ENCODE assay signal across 23 cellular contexts in the genomic region with DNA sequence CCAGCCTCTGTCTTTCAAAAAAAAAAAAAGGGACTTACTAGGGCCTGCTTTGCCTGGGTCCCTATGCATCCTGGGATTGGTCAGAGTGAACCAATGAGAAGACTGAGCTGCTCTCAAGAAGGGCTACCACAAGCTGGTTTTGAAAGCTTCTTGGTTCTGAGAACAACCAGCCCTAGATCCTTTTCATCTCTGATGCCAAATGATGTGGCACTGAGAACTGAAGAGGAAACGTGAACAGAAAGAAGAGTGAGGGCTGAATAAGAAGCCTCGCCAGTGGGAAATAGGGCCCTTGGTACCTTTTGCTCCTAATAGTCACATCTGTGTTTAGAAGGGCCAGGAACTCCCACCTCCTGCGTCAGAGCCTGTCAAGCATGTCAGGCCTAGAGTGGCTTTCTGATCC. TPM values are rescaled to one million over a fixed set of nuclear protein-coding genes. Genes with fewer than 3 reads are reported as not detected.
DNase-seq lines count a peak whose midpoint lies in the region; ATAC-seq and TF ChIP-seq lines count a peak whose summit lies in the region.
"Had no signal": no experiment of that assay in that cellular context is flagged by ENCODE, and none has a peak within 500 bp of the region (broad histone marks: within the 10 kb centered on the region; RNA-seq: fewer than 3 reads in every experiment).

No MANE protein-coding gene starts in this region.

- peak overlapping the region; percentile 81 to 94 for H3K4me3 Mint-ChIP-seq in activated T-cell treated with anti-CD3 and anti-CD28 coated beads, Interleukin-2, amount 50 U/mL, for 72 hours
- H3K4me3 Mint-ChIP-seq: B cell, neural crest cell had no signal

- H3K36me3 Mint-ChIP-seq in activated T-cell treated with anti-CD3 and anti-CD28 coated beads, Interleukin-2, amount 50 U/mL, for 72 hours (ENCODE audit: insufficient read depth in 2 of 2): peaks cover 9 to 14% of the 10 kb centered on the region in 2 donors

- H3K27ac Mint-ChIP-seq in activated T-cell treated with anti-CD3 and anti-CD28 coated beads, Interleukin-2, amount 50 U/mL, for 72 hours: peak overlapping the region; percentile 100
- H3K27ac Mint-ChIP-seq: B cell had no signal

- H3K36me3 ChIP-seq in HEK293 (ENCODE audit: control insufficient read depth in 2 of 2, insufficient read depth in 1 of 2, low read length in 2 of 2): peaks cover 17 to 43% of the 10 kb centered on the region in 2 experiments

- H3K9me3 Mint-ChIP-seq in activated T-cell treated with anti-CD3 and anti-CD28 coated beads, Interleukin-2, amount 50 U/mL, for 72 hours: no peaks in the 10 kb centered on the region
- H3K9me3 Mint-ChIP-seq: neural crest cell had no signal

- no peak overlapping the region for H3K4me3 ChIP-seq in HEK293 (ENCODE audit: low read depth, low read length)
- H3K4me3 ChIP-seq: body of pancreas, prostate gland, skin epidermis had no signal

- TF ChIP-seq CTCF in HEK293 (tag by site-specific recombination; IDR thresholded peaks at IDR 0.05): no peak

- H3K27ac ChIP-seq in HEK293 (ENCODE audit: extremely low read depth, low read depth, low read length): 0 out of 2 replicates have a peak overlapping the region, but pooled peaks have one; percentile 16
- H3K27ac ChIP-seq: 22Rv1, body of pancreas, prostate gland had no signal

- POLR2A ChIA-PET in HEK293 (lab: Yijun Ruan, JAX): interaction anchor here (0.6 to 2.8 kb wide), 6 partner anchors 10 to 1494 kb away, joined by 3 to 30 read pairs (median 5); partner anchors contain the start of genes MAP3K3 and TACO1

- CTCF ChIA-PET in HEK293 (lab: Yijun Ruan, JAX): interaction anchor here (0.7 to 5.2 kb wide), 50 partner anchors 9 to 1293 kb away, joined by 3 to 106 read pairs (median 5); partner anchors contain the start of genes MAP3K3 and TACO1

- no peaks in the 10 kb centered on the region for H3K4me1 ChIP-seq in HEK293 (ENCODE audit: control insufficient read depth, insufficient read depth, low read length)
- H3K4me1 ChIP-seq: body of pancreas, prostate gland had no signal

- H3K4me1 Mint-ChIP-seq in activated T-cell treated with anti-CD3 and anti-CD28 coated beads, Interleukin-2, amount 50 U/mL, for 72 hours (ENCODE audit: low read depth): peaks cover 32% of the 10 kb centered on the region
- H3K4me1 Mint-ChIP-seq: B cell, neural crest cell had no signal

- ATAC-seq in activated T-cell treated with anti-CD3 and anti-CD28 coated beads, Interleukin-2, amount 50 U/mL, for 72 hours (replicated peaks in 1 of 2): peak; percentile 81 to 85
- ATAC-seq in GM18909 (IDR thresholded peaks at IDR 0.05; ENCODE audit: poor library complexity, unreplicated experiment) (no peak), GM19035 (IDR thresholded peaks at IDR 0.05; ENCODE audit: unreplicated experiment) (no peak)

- no peaks in the 10 kb centered on the region for H3K27me3 Mint-ChIP-seq in activated T-cell treated with anti-CD3 and anti-CD28 coated beads, Interleukin-2, amount 50 U/mL, for 72 hours (ENCODE audit: low read depth)
- H3K27me3 Mint-ChIP-seq: B cell had no signal

- no peaks in the 10 kb centered on the region for H3K9me3 ChIP-seq in HEK293 (ENCODE audit: control insufficient read depth, insufficient read depth, low read depth, low read length)
- H3K9me3 ChIP-seq: body of pancreas, prostate gland had no signal

- DNase-seq in NCI-H82 (lab: John Stamatoyannopoulos, UW) (peak; percentile 27), NCI-H82 treated with DMSO at 0.1 percent for 48 hours (lab: John Stamatoyannopoulos, UW; ENCODE audit: unreplicated experiment) (no peak), cerebellar cortex (ENCODE audit: low spot score) (peak; percentile 13), NCI-H1105 treated with DMSO at 0.1 percent for 48 hours (lab: John Stamatoyannopoulos, UW) (no peak)
- DNase-seq in activated T-cell treated with anti-CD3 and anti-CD28 coated beads, Interleukin-2, amount 50 U/mL, for 72 hours: peak; percentile 49 to 55
- DNase-seq: activated effector memory CD4-positive, alpha-beta T cell treated with anti-CD3 and anti-CD28 coated beads, Interleukin-2, amount 50 U/mL, for 16 hours; body of pancreas; cortex of kidney; foreskin fibroblast; GDM1; Kasumi-1; mesenchymal stem cell; NCI-H1417; NCI-H2171; T-helper 9 cell had no signal

TF ChIP-seq in HEK293, 187 proteins besides CTCF, POLR2A, EP300 and RAD21:
- no peak for TF ChIP-seq ZNF624 (tag by site-specific recombination; IDR thresholded peaks at IDR 0.05)

RNA-seq across cellular contexts. Expression of gene TACO1, which starts 10.7 kb away (rescaled TPM):
- 10 to 100 TPM; 32.7 to 35.1 TPM for total RNA-seq in activated T-cell treated with anti-CD3 and anti-CD28 coated beads, Interleukin-2, amount 50 U/mL, for 72 hours

RNA-seq across cellular contexts. Expression of gene MAP3K3, which starts 10.9 kb away (rescaled TPM):
- 10 to 100 TPM; 34.9 to 46.8 TPM for total RNA-seq in activated T-cell treated with anti-CD3 and anti-CD28 coated beads, Interleukin-2, amount 50 U/mL, for 72 hours

Comparison
In these comparisons a context has a peak if more than half of its experiments do, and no peak if none do; other contexts are left out.
1. DNase-seq: peak in NCI-H82 (single experiment), activated T-cell treated with anti-CD3 and anti-CD28 coated beads, Interleukin-2, amount 50 U/mL, for 72 hours (2 of 2) and cerebellar cortex (single experiment); none in NCI-H82 treated with DMSO at 0.1 percent for 48 hours (single experiment) and NCI-H1105 treated with DMSO at 0.1 percent for 48 hours (single experiment).
2. ATAC-seq: peak in activated T-cell treated with anti-CD3 and anti-CD28 coated beads, Interleukin-2, amount 50 U/mL, for 72 hours (2 of 2); none in GM18909 (single experiment) and GM19035 (single experiment).